8 cellular contexts compared by ENCODE assay signal in genomic region chr5:116660929-116661328, GRCh38.
"Had no signal": no experiment of that assay in that cellular context is flagged by ENCODE, and none has a peak within 500 bp of the region (broad histone marks: within the 10 kb centered on the region; RNA-seq: fewer than 3 reads in every experiment).

No MANE protein-coding gene starts in this region.

- FAIRE-seq: K562 had no signal

- H3K4me2 ChIP-seq: GM23338 had no signal

- H3K27ac Mint-ChIP-seq: GM23338, HFFc6 had no signal

- H3K27ac ChIP-seq: HL-60 had no signal

- H3K4me1 ChIP-seq: HAP-1 had no signal

- ATAC-seq: GM23338, HCT116, K562 had no signal

- H3K9me3 ChIP-seq: HAP-1 had no signal

- H3K4me3 ChIP-seq: GM23338, HAP-1, K562 had no signal

- H3K4me3 Mint-ChIP-seq: GM23338, HFFc6 had no signal

- H2AFZ ChIP-seq: GM23338 had no signal

- H3K36me3 ChIP-seq: HAP-1 had no signal

- DNase-seq: H7, HFFc6, IMR-90 had no signal
